Comparison of ENCODE assay signal across 16 cellular contexts in the genomic region with DNA sequence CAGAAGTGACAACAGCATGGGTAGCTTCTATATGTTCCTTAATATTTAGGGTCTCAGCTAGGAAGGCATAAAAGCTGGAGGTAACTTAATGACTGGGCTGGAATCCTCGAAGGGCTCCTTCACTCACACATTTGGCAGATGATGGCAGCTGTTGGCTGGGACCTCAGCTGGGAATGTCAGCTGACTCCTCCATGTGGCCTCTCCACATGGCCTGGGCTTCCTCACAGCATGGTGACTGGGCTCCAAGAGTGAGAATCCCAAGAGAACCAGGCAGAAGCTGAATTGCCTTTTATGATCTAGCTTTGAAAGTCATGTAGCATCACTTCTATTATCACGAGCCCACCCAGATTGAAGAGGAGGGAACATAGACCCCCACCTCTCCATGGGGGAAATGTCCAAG.
"Had no signal": no experiment of that assay in that cellular context is flagged by ENCODE, and none has a peak within 500 bp of the region (broad histone marks: within the 10 kb centered on the region; RNA-seq: fewer than 3 reads in every experiment).

No MANE protein-coding gene starts in this region.

- H3K27me3 ChIP-seq: brain microvascular endothelial cell, dorsolateral prefrontal cortex had no signal

- H3K27ac Mint-ChIP-seq: activated naive CD4-positive, alpha-beta T cell treated with anti-CD3 and anti-CD28 coated beads, Interleukin-2, amount 10 ng/mL, durations not matched to agents 7 days and 5 days; activated T-helper 2 cell treated with anti-CD3 and anti-CD28 coated beads, Interferon-gamma antibody, Interleukin-2, Interleukin-4, amounts not matched to agents 10 μg/mL and 5 μg/mL and 100 μg/mL, durations not matched to agents 14 hours and 24 hours and 36 hours had no signal

- H3K4me3 ChIP-seq: dorsolateral prefrontal cortex, lung had no signal

- H3K27ac ChIP-seq: brain microvascular endothelial cell had no signal

- ATAC-seq: esophagus mucosa, left colon, sciatic nerve had no signal

- H3K36me3 Mint-ChIP-seq: naive B cell had no signal

- H3K9me3 Mint-ChIP-seq: activated naive CD4-positive, alpha-beta T cell treated with anti-CD3 and anti-CD28 coated beads, Interleukin-2, amount 10 ng/mL, durations not matched to agents 7 days and 5 days; activated T-helper 2 cell treated with anti-CD3 and anti-CD28 coated beads, Interferon-gamma antibody, Interleukin-2, Interleukin-4, amounts not matched to agents 10 μg/mL and 5 μg/mL and 100 μg/mL, durations not matched to agents 14 hours and 24 hours and 36 hours; naive B cell had no signal

- H3K4me3 Mint-ChIP-seq: activated naive CD4-positive, alpha-beta T cell treated with anti-CD3 and anti-CD28 coated beads, Interleukin-2, amount 10 ng/mL, durations not matched to agents 7 days and 5 days had no signal

- H3K36me3 ChIP-seq: brain microvascular endothelial cell had no signal

- H3K27me3 Mint-ChIP-seq: activated naive CD4-positive, alpha-beta T cell treated with anti-CD3 and anti-CD28 coated beads, Interleukin-2, amount 10 ng/mL, durations not matched to agents 7 days and 5 days; naive B cell had no signal

- DNase-seq: activated CD4-positive, alpha-beta T cell treated with anti-CD3 and anti-CD28 coated beads for 4 hours; activated CD8-positive, alpha-beta memory T cell treated with anti-CD3 and anti-CD28 coated beads for 24 hours; activated naive CD4-positive, alpha-beta T cell treated with anti-CD3 and anti-CD28 coated beads, Interleukin-2, amount 10 ng/mL, durations not matched to agents 7 days and 5 days; amygdala; brain microvascular endothelial cell; dorsolateral prefrontal cortex; left colon; midbrain; naive B cell; stimulated activated CD4-positive, alpha-beta T cell treated with anti-CD3 and anti-CD28 coated beads, Interleukin-2, amount 100 ng/mL, for 24 hours; stimulated activated naive CD4-positive, alpha-beta T cell; trophoblast cell had no signal
